18 cellular contexts compared by ENCODE assay signal in genomic region chr4:181870326-181870725, GRCh38.
A peak's percentile ranks its signal among the peaks of the same experiment; 100 is the strongest.
DNase-seq lines count a peak whose midpoint lies in the region; ATAC-seq, FAIRE-seq and TF ChIP-seq lines count a peak whose summit lies in the region.
"Had no signal": no experiment of that assay in that cellular context is flagged by ENCODE, and none has a peak within 500 bp of the region (broad histone marks: within the 10 kb centered on the region; RNA-seq: fewer than 3 reads in every experiment).

No MANE protein-coding gene starts in this region.

- no peaks in the 10 kb centered on the region for H3K27me3 ChIP-seq in keratinocyte (ENCODE audit: control insufficient read depth, extremely low read depth, insufficient read depth, low read length)
- H3K27me3 ChIP-seq: MG63, Peyer's patch had no signal

- dilution Hi-C loops in keratinocyte (cut with MboI; ENCODE audit: extremely low pct_ligation_motif_present, low sequenced_read_pairs), result no loop called here

- TF ChIP-seq CTCF in keratinocyte (optimal IDR thresholded peaks at IDR 0.05 in 1 of 3, IDR thresholded peaks at IDR 0.05 in 1 of 3, conservative IDR thresholded peaks at IDR 0.05 in 1 of 3; ENCODE audit: extremely low read depth in 1 of 3, insufficient read depth in 2 of 3, low read length in 3 of 3), result no peak

- no peak overlapping the region for H3K4me2 ChIP-seq in keratinocyte (ENCODE audit: control insufficient read depth, extremely low read depth, insufficient read depth, low read depth, low read length)

- H3K4me1 ChIP-seq in keratinocyte (ENCODE audit: control insufficient read depth, extremely low read depth, insufficient read depth, low read length), result peaks cover 4% of the 10 kb centered on the region
- H3K4me1 ChIP-seq: Peyer's patch had no signal

- no peaks in the 10 kb centered on the region for H3K9me1 ChIP-seq in keratinocyte (ENCODE audit: control insufficient read depth, extremely low read depth, insufficient read depth, low read length)

- H3K9ac ChIP-seq in keratinocyte (ENCODE audit: control insufficient read depth, extremely low read depth, insufficient read depth, low read length), result no peak overlapping the region

- no peaks in the 10 kb centered on the region for H3K79me2 ChIP-seq in keratinocyte (ENCODE audit: control insufficient read depth, insufficient read depth, low read length)

- no peaks in the 10 kb centered on the region for H4K20me1 ChIP-seq in keratinocyte (ENCODE audit: control insufficient read depth, extremely low read depth, insufficient read depth, low read length)

- peak; percentile 68 for FAIRE-seq in keratinocyte (lab: Jason Lieb, UNC)
- FAIRE-seq: K562 had no signal

- H3K4me3 ChIP-seq in keratinocyte (ENCODE audit: control insufficient read depth in 2 of 3, extremely low read depth in 1 of 3, insufficient read depth in 2 of 3, low read depth in 1 of 3, low read length in 3 of 3), result no peak overlapping the region
- H3K4me3 ChIP-seq: K562, MG63, Peyer's patch had no signal

- no peak for ATAC-seq in HG02763 (IDR thresholded peaks at IDR 0.05; ENCODE audit: unreplicated experiment)
- ATAC-seq: K562 had no signal

- peak; percentile 41 for DNase-seq in EL
- DNase-seq in RPMI7951 (ENCODE audit: low read depth), result peak; percentile 25
- peak; percentile 42 for DNase-seq in dedifferentiated amniotic fluid mesenchymal stem cell (ENCODE audit: extremely low spot score)
- DNase-seq in keratinocyte (ENCODE audit: low read depth, low spot score), result no peak
- DNase-seq in activated T-cell treated with anti-CD3 and anti-CD28 coated beads, Interleukin-2, amount 50 U/mL, for 48 hours, result no peak
- DNase-seq in activated CD4-positive, alpha-beta T cell treated with anti-CD3 and anti-CD28 coated beads, Interleukin-2, amount 50 U/mL, for 1 hour, result no peak
- DNase-seq: C1 segment of cervical spinal cord, H9, MG63, NCI-H1105, NCI-H187, NCI-H2171, NCI-H510A, NCI-H82, Peyer's patch, SHP77 had no signal

- H3K27ac ChIP-seq in keratinocyte (ENCODE audit: control insufficient read depth, insufficient read depth, low read length), result no peak overlapping the region
- H3K27ac ChIP-seq: Peyer's patch had no signal

- H2AFZ ChIP-seq in keratinocyte (ENCODE audit: control insufficient read depth, low read length), result no peak overlapping the region

- no peaks in the 10 kb centered on the region for H3K9me3 ChIP-seq in keratinocyte (ENCODE audit: control insufficient read depth, low read depth, low read length)
- H3K9me3 ChIP-seq: MG63, Peyer's patch had no signal

- no peaks in the 10 kb centered on the region for H3K36me3 ChIP-seq in keratinocyte (ENCODE audit: control insufficient read depth in 2 of 2, extremely low read depth in 1 of 2, insufficient read depth in 2 of 2, low read length in 2 of 2)
- H3K36me3 ChIP-seq: MG63, Peyer's patch had no signal

Comparison
In these comparisons a context has a peak if more than half of its experiments do, and no peak if none do; other contexts are left out.
1. DNase-seq: peak in EL (single experiment), RPMI7951 (single experiment) and dedifferentiated amniotic fluid mesenchymal stem cell (single experiment); none in keratinocyte (single experiment), activated T-cell treated with anti-CD3 and anti-CD28 coated beads, Interleukin-2, amount 50 U/mL, for 48 hours (0 of 2) and activated CD4-positive, alpha-beta T cell treated with anti-CD3 and anti-CD28 coated beads, Interleukin-2, amount 50 U/mL, for 1 hour (single experiment).